In the genomic region with DNA sequence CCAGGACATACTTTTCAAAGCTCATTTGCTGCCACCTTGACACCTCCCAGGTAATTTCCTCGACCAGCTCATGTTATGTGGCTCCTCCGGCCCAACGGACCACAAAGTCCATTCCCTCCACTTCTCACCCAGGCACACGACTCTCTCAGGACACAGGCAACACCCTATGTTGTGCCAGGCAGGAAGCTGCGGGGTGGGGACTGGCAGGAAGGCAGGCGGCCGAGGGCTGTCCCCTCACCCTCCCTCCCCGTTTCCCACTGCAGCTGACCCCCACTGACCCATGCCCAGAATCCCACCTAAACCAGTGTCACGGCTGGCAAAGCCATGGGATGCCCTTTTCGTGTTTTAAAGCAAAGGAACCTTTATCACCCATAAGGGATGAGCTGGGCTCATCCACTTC, we compare ENCODE assay signal across 20 cellular contexts.
"Had no signal": no experiment of that assay in that cellular context is flagged by ENCODE, and none has a peak within 500 bp of the region (broad histone marks: within the 10 kb centered on the region; RNA-seq: fewer than 3 reads in every experiment).

No MANE protein-coding gene starts in this region.

- H3K27ac ChIP-seq: colonic mucosa, neutrophil, prostate gland, right atrium auricular region, suprapubic skin, transverse colon, vagina had no signal

- H3K36me3 ChIP-seq: colonic mucosa, neutrophil, prostate gland, right atrium auricular region, suprapubic skin, transverse colon, vagina had no signal

- DNase-seq: colonic mucosa; effector CD8-positive, alpha-beta T cell; erythroblast; head of caudate nucleus; mammary epithelial cell; natural killer cell; stimulated activated CD4-positive, alpha-beta T cell treated with anti-CD3 and anti-CD28 coated beads, Interleukin-12 subunit alpha, Interleukin-12 subunit beta, amount 100 ng/mL, for 4 hours; stimulated activated CD4-positive, alpha-beta T cell treated with anti-CD3 and anti-CD28 coated beads, Interleukin-1b, Interleukin-23, amount 100 ng/mL, for 48 hours; stimulated activated CD4-positive, alpha-beta T cell treated with anti-CD3 and anti-CD28 coated beads, Interleukin-4, amount 100 ng/mL, for 1 hour; stimulated activated CD8-positive, alpha-beta memory T cell treated with anti-CD3 and anti-CD28 coated beads, Interleukin-4, amount 100 ng/mL, for 48 hours; stimulated activated naive CD4-positive, alpha-beta T cell; stimulated activated naive CD8-positive, alpha-beta T cell treated with anti-CD3 and anti-CD28 coated beads, Interleukin-15, amount 100 ng/mL, for 72 hours; transverse colon had no signal

- H3K9me3 ChIP-seq: colonic mucosa, neutrophil, prostate gland, right atrium auricular region, suprapubic skin, transverse colon, vagina had no signal

- H3K4me3 ChIP-seq: colonic mucosa, prostate gland, right atrium auricular region, smooth muscle cell, suprapubic skin, transverse colon, vagina had no signal

- H3K4me1 ChIP-seq: colonic mucosa, prostate gland, right atrium auricular region, transverse colon had no signal

- ATAC-seq: natural killer cell; sciatic nerve; stimulated activated naive CD8-positive, alpha-beta T cell treated with anti-CD3 and anti-CD28 coated beads, Interleukin-15, amount 100 ng/mL, for 72 hours had no signal

- H3K27me3 ChIP-seq: colonic mucosa, neutrophil, right atrium auricular region, suprapubic skin, vagina had no signal

- H3K4me2 ChIP-seq: smooth muscle cell had no signal
